1 cellular context compared by ENCODE assay signal in genomic region chr7:135519233-135519688, GRCh38.
TF ChIP-seq lines count a peak whose summit lies in the region.

No MANE protein-coding gene starts in this region.

TF ChIP-seq in H1, 55 proteins besides CTCF, POLR2A, EP300 and RAD21:
- TF ChIP-seq FOSL1 (IDR thresholded peaks at IDR 0.05; ENCODE audit: insufficient read depth, low read depth, low read length) = no peak
- no peak for TF ChIP-seq EGR1 (IDR thresholded peaks at IDR 0.05; ENCODE audit: borderline replicate concordance, low read depth, low read length)
- TF ChIP-seq CTBP2 (IDR thresholded peaks at IDR 0.05; ENCODE audit: borderline replicate concordance, insufficient read depth, insufficient read length, low read length) = no peak
- no peak for TF ChIP-seq KDM1A (IDR thresholded peaks at IDR 0.05; ENCODE audit: borderline replicate concordance, low read length)
- TF ChIP-seq SRF (IDR thresholded peaks at IDR 0.05; ENCODE audit: low read depth, low read length) = no peak
- no peak for TF ChIP-seq ZNF274 (IDR thresholded peaks at IDR 0.05; ENCODE audit: borderline replicate concordance, extremely low read depth, low read length)
- no peak for TF ChIP-seq USF2 (IDR thresholded peaks at IDR 0.05; ENCODE audit: low read length)
- no peak for TF ChIP-seq PHF8 (conservative IDR thresholded peaks at IDR 0.05; ENCODE audit: low read depth, low read length)
- TF ChIP-seq CBX5 (IDR thresholded peaks at IDR 0.05; ENCODE audit: low read depth, low read length) = no peak
- TF ChIP-seq CHD2 (IDR thresholded peaks at IDR 0.05; ENCODE audit: low read length) = no peak
- TF ChIP-seq CBX8 (IDR thresholded peaks at IDR 0.05; ENCODE audit: borderline replicate concordance, low read depth, low read length) = no peak
- no peak for TF ChIP-seq SIRT6 (IDR thresholded peaks at IDR 0.05; ENCODE audit: low read length)
- TF ChIP-seq MAFK (IDR thresholded peaks at IDR 0.05; ENCODE audit: low read depth, low read length) = no peak
- no peak for TF ChIP-seq CEBPB (IDR thresholded peaks at IDR 0.05; ENCODE audit: low read depth, low read length)
- TF ChIP-seq SP4 (IDR thresholded peaks at IDR 0.05; ENCODE audit: low read length) = no peak
- no peak for TF ChIP-seq POLR2AphosphoS5 (IDR thresholded peaks at IDR 0.05; ENCODE audit: low read depth, low read length)
